ENCODE assay signal across 10 cellular contexts in genomic region chr4:144022760-144023405, GRCh38. TPM values are rescaled to one million over a fixed set of nuclear protein-coding genes. Genes with fewer than 3 reads are reported as not detected.
"Had no signal": no experiment of that assay in that cellular context is flagged by ENCODE, and none has a peak within 500 bp of the region (broad histone marks: within the 10 kb centered on the region; RNA-seq: fewer than 3 reads in every experiment).

No MANE protein-coding gene starts in this region.

RNA-seq across cellular contexts. Expression of gene GYPB, which starts 3.7 kb away (rescaled TPM):
- total RNA-seq: OCI-LY7, PC-3, PC-9, Peyer's patch, Right ventricle myocardium inferior, Right ventricle myocardium superior, RPMI7951, SJCRH30, SJSA1, SK-MEL-5 had no signal
